14 cellular contexts compared by ENCODE assay signal in genomic region chr3:69008980-69009379, GRCh38. TPM values are rescaled to one million over a fixed set of nuclear protein-coding genes. Genes with fewer than 3 reads are reported as not detected.
DNase-seq lines count a peak whose midpoint lies in the region; ATAC-seq and TF ChIP-seq lines count a peak whose summit lies in the region.
"Had no signal": no experiment of that assay in that cellular context is flagged by ENCODE, and none has a peak within 500 bp of the region (broad histone marks: within the 10 kb centered on the region; RNA-seq: fewer than 3 reads in every experiment).

No MANE protein-coding gene starts in this region.

- H3K4me3 ChIP-seq in iPS-18a (ENCODE audit: low read length): peak overlapping the region; percentile 1
- no peak overlapping the region for H3K4me3 ChIP-seq in subcutaneous abdominal adipose tissue (ENCODE audit: low read depth in 1 of 5, low read length in 5 of 5)

- POLR2A ChIA-PET in WTC11 (lab: Charles Lee): interaction anchor here (0.7 kb wide), 3 partner anchors 154 to 801 kb away, joined by 3 to 8 read pairs (median 5); no protein-coding TSS in a partner anchor

- H3K4me1 ChIP-seq in H9 (ENCODE audit: insufficient read depth, low read length) (peaks cover 11% of the 10 kb centered on the region; the same call in 1 of the 2 replicates), iPS-18a (ENCODE audit: control insufficient read depth, low read depth, low read length) (peaks cover 45% of the 10 kb centered on the region), subcutaneous abdominal adipose tissue (ENCODE audit: control insufficient read depth in 5 of 5, insufficient read depth in 5 of 5, low read length in 5 of 5) (peaks cover 2 to 36% (median 28%) of the 10 kb centered on the region in 5 donors)

- H2AFZ ChIP-seq in H9 (ENCODE audit: low read length): no peak overlapping the region

- H3K23me2 ChIP-seq in H9 (ENCODE audit: insufficient read length, low read depth, low read length, poor library complexity, severe bottlenecking): peaks cover 4% of the 10 kb centered on the region

- H3K27me3 ChIP-seq in H9 (ENCODE audit: insufficient read depth, low read length): no peaks in the 10 kb centered on the region
- peaks cover 8% of the 10 kb centered on the region for H3K27me3 ChIP-seq in iPS-18a (ENCODE audit: control insufficient read depth, insufficient read depth, low read length)
- no peaks in the 10 kb centered on the region for H3K27me3 ChIP-seq in subcutaneous abdominal adipose tissue (ENCODE audit: control insufficient read depth in 5 of 5, insufficient read depth in 4 of 5, low read length in 5 of 5)

- no peaks in the 10 kb centered on the region for H3K79me2 ChIP-seq in H9 (ENCODE audit: insufficient read depth, low read length)

- WGBS in H9 (ENCODE audit: extremely low coverage, insufficient read length, low lambda C conversion rate): no CpG with 5 or more reads among the region's 2 CpGs

- no peaks in the 10 kb centered on the region for H3K79me1 ChIP-seq in H9 (ENCODE audit: insufficient read depth, low read depth, low read length, poor library complexity, severe bottlenecking)

- peak overlapping the region; percentile 14 for H3K4me2 ChIP-seq in H9 (ENCODE audit: insufficient read depth, insufficient read length, low read length)
- H3K4me2 ChIP-seq: SK-N-SH had no signal

- peak overlapping the region; percentile 81 for H3K18ac ChIP-seq in H9 (ENCODE audit: insufficient read length, low read depth, low read length)

- H3K4me1 Mint-ChIP-seq in H9: peaks cover 46 to 47% of the 10 kb centered on the region in 2 experiments
- peaks cover 51% of the 10 kb centered on the region for H3K4me1 Mint-ChIP-seq in WTC11

- H2BK15ac ChIP-seq in H9 (ENCODE audit: low read depth, low read length): no peak overlapping the region

- H3K27ac ChIP-seq in H9 (ENCODE audit: insufficient read length, low read depth, low read length) (peak overlapping the region; percentile 96), iPS-18a (ENCODE audit: low read length) (peak overlapping the region; percentile 44), subcutaneous abdominal adipose tissue (ENCODE audit: low read depth, low read length) (peak overlapping the region; percentile 96)

- no peak overlapping the region for H4K5ac ChIP-seq in H9 (ENCODE audit: insufficient read length, low read depth, low read length)

- no peak overlapping the region; the same call in 1 of the 2 replicates for H3K4ac ChIP-seq in H9 (ENCODE audit: low read depth, low read length)

- H3K23ac ChIP-seq in H9 (ENCODE audit: insufficient read length, low read depth, low read length): no peak overlapping the region

- no peak overlapping the region for H3K56ac ChIP-seq in H9 (ENCODE audit: insufficient read length, low read depth, low read length)

- H3K14ac ChIP-seq in H9 (ENCODE audit: insufficient read depth, low read length): peak overlapping the region; percentile 38; the same call in 1 of the 2 replicates

- CTCF ChIA-PET in WTC11 (lab: Charles Lee): interaction anchor here (0.7 to 1.9 kb wide), 8 partner anchors 27 to 342 kb away, joined by 3 to 7 read pairs (median 4); partner anchors contain the start of gene TAFA4

- H3K9me3 ChIP-seq in H9 (ENCODE audit: control insufficient read depth, low read depth, low read length): no peaks in the 10 kb centered on the region
- no peaks in the 10 kb centered on the region for H3K9me3 ChIP-seq in iPS-18a (ENCODE audit: control insufficient read depth, low read depth, low read length)
- H3K9me3 ChIP-seq in subcutaneous abdominal adipose tissue (ENCODE audit: control insufficient read depth in 5 of 5, low read length in 5 of 5): no peaks in the 10 kb centered on the region
- H3K9me3 ChIP-seq: SK-N-SH had no signal

- H4K91ac ChIP-seq in H9 (ENCODE audit: insufficient read length, low read depth, low read length): no peak overlapping the region

- H3K36me3 ChIP-seq in iPS-18a (ENCODE audit: control insufficient read depth, low read depth, low read length) (peaks cover 3% of the 10 kb centered on the region), subcutaneous abdominal adipose tissue (ENCODE audit: control insufficient read depth in 5 of 5, insufficient read depth in 5 of 5, low read length in 5 of 5) (peaks cover 22 to 42% (median 33%) of the 10 kb centered on the region in 5 donors)

- in situ Hi-C loops in ACHN (cut with HindIII; ENCODE audit: low pct_ligation_motif_present, low pct_unique_long_range_greater_than_20kb, low sequenced_read_pairs): no loop called here

- peak overlapping the region; percentile 47 for H2BK12ac ChIP-seq in H9 (ENCODE audit: insufficient read length, low read depth, low read length)

- DNase-seq in H9 (peak; percentile 73), WTC11 (ENCODE audit: low spot score) (no peak), epidermal melanocyte (ENCODE audit: insufficient read length, low spot score) (no peak), ACHN (no peak)
- DNase-seq: CD8-positive, alpha-beta memory T cell; effector CD8-positive, alpha-beta T cell; hypothalamus; NCI-H2029 treated with DMSO at 0.1 percent for 48 hours; NCI-H748 treated with DMSO at 0.1 percent for 48 hours; SK-N-SH had no signal

- no peak overlapping the region for H2BK5ac ChIP-seq in H9 (ENCODE audit: insufficient read length, low read length)

- no peak overlapping the region for H2BK20ac ChIP-seq in H9 (ENCODE audit: low read depth, low read length, poor library complexity, severe bottlenecking)

- TF ChIP-seq CTCF in H9 (conservative IDR thresholded peaks at IDR 0.05) (no peak), WTC11 (IDR thresholded peaks at IDR 0.05) (no peak)

- ATAC-seq in WTC11: peak; percentile 3
- ATAC-seq in SK-N-SH treated with all-trans-retinoic acid at 6 μM for 48 hours: no peak

- no peak overlapping the region for H4K8ac ChIP-seq in H9 (replicated peaks; ENCODE audit: insufficient read length, low read depth, low read length)

- no peaks in the 10 kb centered on the region for H3K27me3 Mint-ChIP-seq in H9 (ENCODE audit: low read depth)
- no peaks in the 10 kb centered on the region for H3K27me3 Mint-ChIP-seq in WTC11 (ENCODE audit: low read depth)
- H3K27me3 Mint-ChIP-seq: CD8-positive, alpha-beta memory T cell had no signal

- H3K27ac Mint-ChIP-seq in H9 (peak overlapping the region; percentile 94 to 99 (median 96)), WTC11 (peak overlapping the region; percentile 94)
- H3K27ac Mint-ChIP-seq: mesothelial cell of epicardium had no signal

- H3T11ph ChIP-seq in H9 (ENCODE audit: low read length): peak overlapping the region; percentile 80

- H4K20me1 ChIP-seq in H9 (ENCODE audit: control insufficient read depth, insufficient read depth, insufficient read length): no peaks in the 10 kb centered on the region

- H3K36me3 Mint-ChIP-seq in H9 (ENCODE audit: insufficient read depth in 1 of 3, low read depth in 3 of 3) (peaks cover 7 to 45% (median 22%) of the 10 kb centered on the region in 3 experiments; a peak in 6 of 7 replicates), WTC11 (peaks cover 44% of the 10 kb centered on the region)

- H2BK120ac ChIP-seq in H9 (ENCODE audit: low read depth, low read length, poor library complexity, severe bottlenecking): peak overlapping the region; percentile 40

- H3K4me3 Mint-ChIP-seq in H9 (peak overlapping the region in 1 of 2 experiments; percentile 61; a peak in 2 of 5 replicates), WTC11 (no peak overlapping the region; the same call in 1 of the 2 replicates)
- H3K4me3 Mint-ChIP-seq: mesothelial cell of epicardium had no signal

- H2AK5ac ChIP-seq in H9 (ENCODE audit: insufficient read length, low read length): peak overlapping the region; percentile 9

- H3K9ac ChIP-seq in H9 (ENCODE audit: extremely low read depth, insufficient read length, low read length): no peak overlapping the region
- peak overlapping the region; percentile 54 for H3K9ac ChIP-seq in iPS-18a (ENCODE audit: low read length)
- no peak overlapping the region for H3K9ac ChIP-seq in subcutaneous abdominal adipose tissue (ENCODE audit: low read length in 5 of 5)
- H3K9ac ChIP-seq: SK-N-SH had no signal

- H3K9me3 Mint-ChIP-seq in H9: no peaks in the 10 kb centered on the region
- H3K9me3 Mint-ChIP-seq in WTC11: no peaks in the 10 kb centered on the region
- H3K9me3 Mint-ChIP-seq: CD8-positive, alpha-beta memory T cell; mesothelial cell of epicardium had no signal

TF ChIP-seq in SK-N-SH treated with all-trans-retinoic acid at 6 μM for 48 hours, 23 proteins besides CTCF, POLR2A, EP300 and RAD21 (continues in another document):
- no peak for TF ChIP-seq ZC3H10 (CRISPR knock-in tag; IDR thresholded peaks at IDR 0.05)
- TF ChIP-seq CSDC2 (CRISPR knock-in tag; IDR thresholded peaks at IDR 0.05): no peak
- no peak for TF ChIP-seq ZNF565 (CRISPR knock-in tag; conservative IDR thresholded peaks at IDR 0.05; ENCODE audit: low read depth)
- no peak for TF ChIP-seq ZFP30 (CRISPR knock-in tag; IDR thresholded peaks at IDR 0.05)
- no peak for TF ChIP-seq TSHZ2 (CRISPR knock-in tag; IDR thresholded peaks at IDR 0.05)

RNA-seq across cellular contexts. Expression of gene EOGT, which starts 4.5 kb away (rescaled TPM):
- total RNA-seq in H9 (2021) (30.5 and 34.7 TPM in 2 replicates), WTC11 (2021) (26.2 to 32.9 TPM (median 27.7 TPM) in 3 replicates)

RNA-seq across cellular contexts. Expression of gene TMF1, which starts 43.2 kb away (rescaled TPM):
- total RNA-seq in H9 (2021) (17.8 and 21.9 TPM in 2 replicates), WTC11 (2021) (18.8 to 23.9 TPM (median 20.6 TPM) in 3 replicates)

Comparison
In these comparisons a context has a peak if more than half of its experiments do, and no peak if none do; other contexts are left out.
1. H3K27ac ChIP-seq: peak in every context shown above with its lines; median percentile 96 in H9; 96 in subcutaneous abdominal adipose tissue; 44 in iPS-18a.